Comparison of ENCODE assay signal across 11 cellular contexts in the genomic region with DNA sequence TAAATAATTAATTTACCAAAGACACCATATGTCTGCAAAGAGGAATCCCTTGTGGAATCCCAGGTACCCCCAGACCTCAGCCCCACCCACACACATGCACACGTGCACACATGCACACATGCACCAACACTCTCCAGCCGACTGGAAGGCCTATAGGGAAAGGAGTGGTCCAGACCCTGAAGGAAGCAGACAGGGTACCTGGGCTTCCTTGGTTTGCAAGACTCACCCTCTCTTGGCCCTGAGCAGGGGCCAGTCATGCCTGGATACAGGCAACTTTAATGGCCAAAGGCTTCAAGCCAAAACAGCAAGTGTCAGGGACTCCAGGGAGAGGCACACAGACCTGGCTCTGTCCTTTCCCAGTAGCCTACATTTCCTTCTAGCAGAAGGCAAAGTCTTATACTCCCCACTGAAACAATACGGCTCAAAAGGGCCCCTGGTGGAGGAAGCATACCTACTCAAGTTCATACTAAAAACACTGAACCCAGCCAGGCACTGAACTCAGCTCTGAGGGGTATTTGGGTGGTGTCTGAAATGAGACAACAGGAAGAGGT. TPM values are rescaled to one million over a fixed set of nuclear protein-coding genes. Genes with fewer than 3 reads are reported as not detected.
DNase-seq lines count a peak whose midpoint lies in the region; ATAC-seq and TF ChIP-seq lines count a peak whose summit lies in the region.
"Had no signal": no experiment of that assay in that cellular context is flagged by ENCODE, and none has a peak within 500 bp of the region (broad histone marks: within the 10 kb centered on the region; RNA-seq: fewer than 3 reads in every experiment).

No MANE protein-coding gene starts in this region.

- no peaks in the 10 kb centered on the region for H3K27me3 Mint-ChIP-seq in activated CD4-positive, alpha-beta memory T cell treated with anti-CD3 and anti-CD28 coated beads, Interleukin-2, amount 10 ng/mL, durations not matched to agents 7 days and 5 days
- H3K27me3 Mint-ChIP-seq in stimulated activated memory B cell treated with anti-CD40 and anti-IgM and Interleukin-4, amounts not matched to agents 10 μg/mL and 1 μg/mL and 100 μg/mL, for 72 hours: no peaks in the 10 kb centered on the region

- H3K27ac Mint-ChIP-seq in activated CD4-positive, alpha-beta memory T cell treated with anti-CD3 and anti-CD28 coated beads, Interleukin-2, amount 10 ng/mL, durations not matched to agents 7 days and 5 days: peak overlapping the region; percentile 77
- no peak overlapping the region for H3K27ac Mint-ChIP-seq in stimulated activated memory B cell treated with anti-CD40 and anti-IgM and Interleukin-4, amounts not matched to agents 10 μg/mL and 1 μg/mL and 100 μg/mL, for 72 hours

- H3K36me3 ChIP-seq in left ventricle myocardium inferior (peaks cover 87% of the 10 kb centered on the region), tibial artery (peaks cover 82 to 94% (median 93%) of the 10 kb centered on the region in 3 donors)

- peak overlapping the region; percentile 95 for H3K27ac ChIP-seq in left ventricle myocardium inferior (replicated peaks)
- peak overlapping the region; percentile 58 to 87 for H3K27ac ChIP-seq in tibial artery
- H3K27ac ChIP-seq: parathyroid adenoma had no signal

- H3K27me3 ChIP-seq in left ventricle myocardium inferior (ENCODE audit: low read depth): no peaks in the 10 kb centered on the region
- H3K27me3 ChIP-seq in tibial artery: no peaks in the 10 kb centered on the region

- POLR2A ChIA-PET in activated CD4-positive, alpha-beta memory T cell treated with anti-CD3 and anti-CD28 coated beads, Interleukin-2, amount 10 ng/mL, durations not matched to agents 7 days and 5 days (lab: Charles Lee): interaction anchor here (0.8 to 2.9 kb wide), 15 partner anchors 9 to 340 kb away, joined by 3 to 16 read pairs (median 6); partner anchors contain the start of genes ABHD2, FANCI, HAPLN3 and MFGE8

- DNase-seq in left ventricle myocardium inferior (no peak), Right ventricle myocardium inferior (ENCODE audit: missing footprints) (no peak), tibial artery (no peak), iPS-NIHi7 (ENCODE audit: extremely low spot score) (no peak), DMS153 treated with DMSO at 0.1 percent for 48 hours (lab: John Stamatoyannopoulos, UW; ENCODE audit: unreplicated experiment) (no peak)
- DNase-seq in activated CD4-positive, alpha-beta memory T cell treated with anti-CD3 and anti-CD28 coated beads, Interleukin-2, amount 10 ng/mL, durations not matched to agents 7 days and 5 days: no peak
- DNase-seq: cortex of kidney had no signal

- H3K9me3 Mint-ChIP-seq in activated CD4-positive, alpha-beta memory T cell treated with anti-CD3 and anti-CD28 coated beads, Interleukin-2, amount 10 ng/mL, durations not matched to agents 7 days and 5 days: no peaks in the 10 kb centered on the region
- no peaks in the 10 kb centered on the region for H3K9me3 Mint-ChIP-seq in stimulated activated memory B cell treated with anti-CD40 and anti-IgM and Interleukin-4, amounts not matched to agents 10 μg/mL and 1 μg/mL and 100 μg/mL, for 72 hours
- H3K9me3 Mint-ChIP-seq: immature natural killer cell had no signal

- H3K36me3 Mint-ChIP-seq in activated CD4-positive, alpha-beta memory T cell treated with anti-CD3 and anti-CD28 coated beads, Interleukin-2, amount 10 ng/mL, durations not matched to agents 7 days and 5 days (ENCODE audit: low read depth): peaks cover under 1% of the 10 kb centered on the region
- no peaks in the 10 kb centered on the region for H3K36me3 Mint-ChIP-seq in stimulated activated memory B cell treated with anti-CD40 and anti-IgM and Interleukin-4, amounts not matched to agents 10 μg/mL and 1 μg/mL and 100 μg/mL, for 72 hours

- CTCF ChIA-PET in activated CD4-positive, alpha-beta memory T cell treated with anti-CD3 and anti-CD28 coated beads, Interleukin-2, amount 10 ng/mL, durations not matched to agents 7 days and 5 days (lab: Charles Lee): interaction anchor here (0.6 to 3.4 kb wide), 62 partner anchors 11 to 573 kb away, joined by 3 to 81 read pairs (median 5); partner anchors contain the start of genes ABHD2, HAPLN3, MFGE8 and MRPL46

- ATAC-seq in Right ventricle myocardium inferior (no peak), HG02870 (IDR thresholded peaks at IDR 0.05; ENCODE audit: unreplicated experiment) (peak; percentile 20)
- no peak for ATAC-seq in stimulated activated memory B cell treated with anti-CD40 and anti-IgM and Interleukin-4, amounts not matched to agents 10 μg/mL and 1 μg/mL and 100 μg/mL, for 72 hours

- H3K4me3 Mint-ChIP-seq in activated CD4-positive, alpha-beta memory T cell treated with anti-CD3 and anti-CD28 coated beads, Interleukin-2, amount 10 ng/mL, durations not matched to agents 7 days and 5 days: no peak overlapping the region
- no peak overlapping the region for H3K4me3 Mint-ChIP-seq in stimulated activated memory B cell treated with anti-CD40 and anti-IgM and Interleukin-4, amounts not matched to agents 10 μg/mL and 1 μg/mL and 100 μg/mL, for 72 hours
- H3K4me3 Mint-ChIP-seq: immature natural killer cell had no signal

- intact Hi-C loops in left ventricle myocardium inferior (cut with micrococcal nuclease) (loop anchor here (5.0 to 10.0 kb wide), 3 partner anchors 98 to 270 kb away; no protein-coding TSS in a partner anchor), Right ventricle myocardium inferior (cut with DNase I) (loop anchor here (1.0 to 2.0 kb wide), 3 partner anchors 100 to 152 kb away; no protein-coding TSS in a partner anchor), tibial artery (cut with DNase I; ENCODE audit: low total_unique reads) (no loop called here)

- H3K4me1 ChIP-seq in left ventricle myocardium inferior (peaks cover 92% of the 10 kb centered on the region), tibial artery (peaks cover 6 to 100% (median 73%) of the 10 kb centered on the region in 4 donors)
- H3K4me1 ChIP-seq: parathyroid adenoma had no signal

- no peak overlapping the region for H3K4me3 ChIP-seq in left ventricle myocardium inferior
- H3K4me3 ChIP-seq in tibial artery: no peak overlapping the region

- TF ChIP-seq CTCF in left ventricle myocardium inferior (IDR thresholded peaks at IDR 0.05; ENCODE audit: borderline replicate concordance) (no peak), tibial artery (IDR thresholded peaks at IDR 0.05) (no peak)

- peaks cover 30% of the 10 kb centered on the region for H3K4me1 Mint-ChIP-seq in activated CD4-positive, alpha-beta memory T cell treated with anti-CD3 and anti-CD28 coated beads, Interleukin-2, amount 10 ng/mL, durations not matched to agents 7 days and 5 days
- H3K4me1 Mint-ChIP-seq in stimulated activated memory B cell treated with anti-CD40 and anti-IgM and Interleukin-4, amounts not matched to agents 10 μg/mL and 1 μg/mL and 100 μg/mL, for 72 hours: peaks cover 10% of the 10 kb centered on the region

- H3K9me3 ChIP-seq in left ventricle myocardium inferior (replicated peaks): no peaks in the 10 kb centered on the region
- no peaks in the 10 kb centered on the region for H3K9me3 ChIP-seq in tibial artery

RNA-seq across cellular contexts. Expression of gene MFGE8, which starts 8.8 kb away (rescaled TPM):
- 421 TPM for total RNA-seq in left ventricle myocardium inferior
- 321 TPM for total RNA-seq in Right ventricle myocardium inferior
- total RNA-seq in activated CD4-positive, alpha-beta memory T cell treated with anti-CD3 and anti-CD28 coated beads, Interleukin-2, amount 10 ng/mL, durations not matched to agents 7 days and 5 days: 10 to 100 TPM; 46.5 to 51.1 TPM

RNA-seq across cellular contexts. Expression of gene HAPLN3, which starts 9.0 kb away (rescaled TPM):
- total RNA-seq in left ventricle myocardium inferior: 3.2 TPM
- 1.1 TPM for total RNA-seq in Right ventricle myocardium inferior
- 10 to 100 TPM; 66.9 to 67.5 TPM for total RNA-seq in activated CD4-positive, alpha-beta memory T cell treated with anti-CD3 and anti-CD28 coated beads, Interleukin-2, amount 10 ng/mL, durations not matched to agents 7 days and 5 days

Comparison
In these comparisons a context has a peak if more than half of its experiments do, and no peak if none do; other contexts are left out.
1. RNA of gene HAPLN3, which starts 9.0 kb away (total RNA-seq): 66.9 to 67.5 TPM in activated CD4-positive, alpha-beta memory T cell treated with anti-CD3 and anti-CD28 coated beads, Interleukin-2, amount 10 ng/mL, durations not matched to agents 7 days and 5 days; 3.2 TPM in left ventricle myocardium inferior (single experiment) and 1.1 TPM in Right ventricle myocardium inferior (single experiment); every median in the first group is over 10 times any median in the second.